15 cellular contexts compared by ENCODE assay signal in genomic region chr5:178246736-178247135, GRCh38. TPM values are rescaled to one million over a fixed set of nuclear protein-coding genes. Genes with fewer than 3 reads are reported as not detected.
DNase-seq lines count a peak whose midpoint lies in the region; ATAC-seq and TF ChIP-seq lines count a peak whose summit lies in the region.
"Had no signal": no experiment of that assay in that cellular context is flagged by ENCODE, and none has a peak within 500 bp of the region (broad histone marks: within the 10 kb centered on the region; RNA-seq: fewer than 3 reads in every experiment).

No MANE protein-coding gene starts in this region.

- DNase-seq in NCI-H2171 treated with DMSO at 0.1 percent for 48 hours (lab: John Stamatoyannopoulos, UW) (peak; percentile 22), NCI-H2171 (lab: John Stamatoyannopoulos, UW) (no peak), COLO668 (lab: John Stamatoyannopoulos, UW; ENCODE audit: unreplicated experiment) (peak; percentile 38), NAMALWA (ENCODE audit: low spot score) (peak; percentile 68), SK-N-DZ (ENCODE audit: low spot score) (no peak)
- DNase-seq: 8988T; BE2C; CD8-positive, alpha-beta memory T cell; HFFc6; NCI-H187 treated with DMSO at 0.1 percent for 48 hours; SIG-M5 had no signal

- peak overlapping the region in 2 of 3 experiments; percentile 57 to 65 for H3K27ac Mint-ChIP-seq in nephron
- H3K27ac Mint-ChIP-seq: HFFc6, IgD-negative memory B cell had no signal

- H3K4me3 Mint-ChIP-seq in nephron, result no peak overlapping the region
- H3K4me3 Mint-ChIP-seq: HFFc6, IgD-negative memory B cell had no signal

- peaks cover 10% of the 10 kb centered on the region for H3K4me1 Mint-ChIP-seq in nephron

- ATAC-seq in HG03571 (IDR thresholded peaks at IDR 0.05; ENCODE audit: unreplicated experiment), result no peak
- no peak for ATAC-seq in GM19455 (IDR thresholded peaks at IDR 0.05; ENCODE audit: unreplicated experiment)

- TF ChIP-seq CTCF in nephron (IDR thresholded peaks at IDR 0.05; ENCODE audit: unreplicated experiment in 3 of 3), result no peak

- H3K9me3 Mint-ChIP-seq in nephron, result no peaks in the 10 kb centered on the region
- H3K9me3 Mint-ChIP-seq: HFFc6, IgD-negative memory B cell had no signal

- no peaks in the 10 kb centered on the region for H3K27me3 Mint-ChIP-seq in nephron (ENCODE audit: low read depth)
- H3K27me3 Mint-ChIP-seq: IgD-negative memory B cell had no signal

- no peaks in the 10 kb centered on the region for H3K36me3 Mint-ChIP-seq in nephron (ENCODE audit: low read depth)
- H3K36me3 Mint-ChIP-seq: CD8-positive, alpha-beta memory T cell; IgD-negative memory B cell had no signal

RNA-seq across cellular contexts. Expression of gene PHYKPL, which starts 14.1 kb away (rescaled TPM):
- 6.3 and 6.7 TPM in 2 replicates for polyA plus RNA-seq in SK-N-DZ (2014; cell fraction: cytosol; rRNA removed)
- 45.2 and 56.1 TPM in 2 replicates for polyA plus RNA-seq in SK-N-DZ (2014; cell fraction: nucleus; rRNA removed)

RNA-seq across cellular contexts. Expression of gene HNRNPAB, which starts 42.4 kb away (rescaled TPM):
- 198 and 227 TPM in 2 replicates for polyA plus RNA-seq in SK-N-DZ (2014; cell fraction: cytosol; rRNA removed)
- polyA plus RNA-seq in SK-N-DZ (2014; cell fraction: nucleus; rRNA removed), result 117 and 183 TPM in 2 replicates

RNA-seq across cellular contexts. Expression of gene GMCL2, which starts 59.6 kb away (rescaled TPM):
- not detected in 2 replicates for polyA plus RNA-seq in SK-N-DZ (2014; cell fraction: cytosol; rRNA removed)
- not detected in 2 replicates for polyA plus RNA-seq in SK-N-DZ (2014; cell fraction: nucleus; rRNA removed)
- polyA plus RNA-seq: CD8-positive, alpha-beta memory T cell; IgD-negative memory B cell had no signal

Comparison
In these comparisons a context has a peak if more than half of its experiments do, and no peak if none do; other contexts are left out.
1. DNase-seq: peak in NCI-H2171 treated with DMSO at 0.1 percent for 48 hours (single experiment), COLO668 (single experiment) and NAMALWA (single experiment); none in NCI-H2171 (single experiment) and SK-N-DZ (single experiment).